7 cellular contexts compared by ENCODE assay signal in the genomic region with DNA sequence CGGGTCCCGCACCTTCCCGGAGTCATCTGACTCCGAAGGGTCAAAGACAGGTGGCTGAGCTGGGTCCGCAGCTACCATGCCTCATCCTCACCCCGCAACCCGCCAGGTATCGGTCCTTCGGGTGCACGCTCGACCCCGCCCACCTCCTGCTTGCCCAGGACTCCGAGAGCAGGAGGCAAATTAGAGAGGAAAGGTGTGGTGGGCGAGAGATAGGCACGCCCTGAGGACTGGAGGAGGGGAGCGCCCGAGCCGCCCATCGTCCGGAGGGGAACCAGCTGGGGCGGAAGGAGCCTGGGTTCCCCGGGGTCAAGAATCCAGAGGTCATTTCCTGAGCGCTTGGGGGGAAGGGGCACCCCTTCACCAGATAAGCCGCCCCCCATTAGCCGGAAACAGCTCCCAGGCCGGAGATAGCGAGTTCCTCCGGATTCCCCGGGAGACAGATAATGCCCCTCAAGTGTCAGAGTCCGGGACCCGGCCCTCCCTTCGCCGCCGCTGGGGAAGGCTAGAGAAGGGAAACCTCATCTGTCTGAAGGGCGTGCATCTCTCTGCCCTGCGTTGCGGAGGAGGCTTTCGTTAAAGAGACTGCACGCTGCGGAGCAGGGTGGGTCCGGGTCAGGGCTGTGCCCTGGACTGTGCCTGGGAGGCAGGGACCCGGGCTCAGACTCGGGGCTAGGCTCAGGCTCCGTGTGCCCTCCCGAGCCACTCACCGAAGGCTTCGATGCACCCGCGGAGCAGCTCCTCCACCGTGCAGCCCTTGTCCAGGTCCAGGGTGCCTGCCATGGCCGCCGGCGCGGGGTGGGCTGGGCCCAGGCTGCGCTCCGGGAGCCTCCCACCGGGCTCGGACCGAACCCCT. TPM values are rescaled to one million over a fixed set of nuclear protein-coding genes. Genes with fewer than 3 reads are reported as not detected.
DNase-seq lines count a peak whose midpoint lies in the region; ATAC-seq, FAIRE-seq and TF ChIP-seq lines count a peak whose summit lies in the region.

No MANE protein-coding gene starts in this region.

- H3K27me3 ChIP-seq in GM06990 (replicated peaks; ENCODE audit: control insufficient read depth, insufficient read depth, low read length) (peaks cover 4% of the 10 kb centered on the region), bronchial epithelial cell (ENCODE audit: control insufficient read depth, insufficient read depth, low read length) (peaks cover 43% of the 10 kb centered on the region), lower lobe of right lung (ENCODE audit: low read depth) (peaks cover 14% of the 10 kb centered on the region), upper lobe of right lung (no peaks in the 10 kb centered on the region)

- no peaks in the 10 kb centered on the region for H3K9me3 ChIP-seq in lower lobe of right lung
- H3K9me3 ChIP-seq in upper lobe of right lung = no peaks in the 10 kb centered on the region

- intact Hi-C loops in lower lobe of right lung (cut with DNase I) = no loop called here
- intact Hi-C loops in upper lobe of right lung (cut with DNase I) = no loop called here

- no peak for FAIRE-seq in bronchial epithelial cell (lab: Jason Lieb, UNC)

- peaks cover 40% of the 10 kb centered on the region for H3K4me1 ChIP-seq in lower lobe of right lung
- peaks cover 35% of the 10 kb centered on the region for H3K4me1 ChIP-seq in upper lobe of right lung

- no peaks in the 10 kb centered on the region for H3K36me3 ChIP-seq in GM06990 (ENCODE audit: control insufficient read depth, insufficient read depth, low read length)
- H3K36me3 ChIP-seq in bronchial epithelial cell (ENCODE audit: control insufficient read depth, insufficient read depth, low read length) = no peaks in the 10 kb centered on the region
- H3K36me3 ChIP-seq in lower lobe of right lung = peaks cover 8% of the 10 kb centered on the region
- peaks cover 6% of the 10 kb centered on the region for H3K36me3 ChIP-seq in upper lobe of right lung

- TF ChIP-seq CTCF in GM06990 (IDR thresholded peaks at IDR 0.05; ENCODE audit: insufficient read depth, low read length, poor library complexity, severe bottlenecking) (no peak), LNCaP clone FGC (IDR thresholded peaks at IDR 0.05; ENCODE audit: control insufficient read depth, extremely low read depth, insufficient read depth) (no peak), bronchial epithelial cell (IDR thresholded peaks at IDR 0.05; ENCODE audit: insufficient read depth, low read length, severe bottlenecking) (no peak), lower lobe of right lung (IDR thresholded peaks at IDR 0.05) (no peak), upper lobe of right lung (IDR thresholded peaks at IDR 0.05) (no peak)

- ATAC-seq in lower lobe of right lung (peak; percentile 5 to 11), upper lobe of right lung (peak; percentile 2)

- H3K27ac ChIP-seq in lower lobe of right lung = peak overlapping the region; percentile 94
- peak overlapping the region; percentile 82 for H3K27ac ChIP-seq in upper lobe of right lung

- DNase-seq in GM06990 (ENCODE audit: extremely low read depth, insufficient read length) (peak; percentile 48), LNCaP clone FGC (ENCODE audit: low read depth) (no peak), bronchial epithelial cell (ENCODE audit: low read depth) (no peak), lower lobe of right lung (no peak), upper lobe of right lung (no peak), COR-L47 (lab: John Stamatoyannopoulos, UW) (no peak), HPDE6-E6E7 (ENCODE audit: extremely low spot score) (no peak)

- peak overlapping the region; percentile 55 for H3K4me3 ChIP-seq in GM06990 (replicated peaks; ENCODE audit: low read depth, low read length)
- H3K4me3 ChIP-seq in LNCaP clone FGC (ENCODE audit: low read depth, low read length) = peak overlapping the region; percentile 11; the same call in 1 of the 2 replicates
- H3K4me3 ChIP-seq in bronchial epithelial cell (ENCODE audit: low read depth, low read length) = peak overlapping the region; percentile 27
- peak overlapping the region; percentile 76 for H3K4me3 ChIP-seq in lower lobe of right lung
- peak overlapping the region; percentile 60 for H3K4me3 ChIP-seq in upper lobe of right lung

RNA-seq across cellular contexts. Expression of a gene that starts 1.6 kb away (rescaled TPM):
- total RNA-seq in bronchial epithelial cell = not detected in 2 replicates
- total RNA-seq in lower lobe of right lung = 30.4 TPM
- total RNA-seq in upper lobe of right lung = 27.6 TPM

RNA-seq across cellular contexts. Expression of a gene that starts 17.5 kb away (rescaled TPM):
- total RNA-seq in bronchial epithelial cell (0.26 and 0.51 TPM in 2 replicates), lower lobe of right lung (2.6 TPM), upper lobe of right lung (2.0 TPM)

RNA-seq across cellular contexts. Expression of a gene that starts 19.3 kb away (rescaled TPM):
- total RNA-seq in bronchial epithelial cell (under 0.01 TPM in 1 of 2 replicates, not detected in the other), lower lobe of right lung (1.7 TPM), upper lobe of right lung (0.72 TPM)

RNA-seq across cellular contexts. Expression of a gene that starts 36.0 kb away (rescaled TPM):
- total RNA-seq in bronchial epithelial cell = 44.5 and 59.3 TPM in 2 replicates
- total RNA-seq in lower lobe of right lung = 269 TPM
- total RNA-seq in upper lobe of right lung = 294 TPM

Comparison
In these comparisons a context has a peak if more than half of its experiments do, and no peak if none do; other contexts are left out.
1. H3K4me3 ChIP-seq: peak in every context shown above with its lines; median percentile 76 in lower lobe of right lung; 60 in upper lobe of right lung; 55 in GM06990; 27 in bronchial epithelial cell; 11 in LNCaP clone FGC.
2. RNA of a gene that starts 1.6 kb away (total RNA-seq): 30.4 TPM in lower lobe of right lung (single experiment) and 27.6 TPM in upper lobe of right lung (single experiment); not detected in bronchial epithelial cell; every median in the first group is over 10 times any median in the second.